Comparison of ENCODE assay signal across 27 cellular contexts in the genomic region with DNA sequence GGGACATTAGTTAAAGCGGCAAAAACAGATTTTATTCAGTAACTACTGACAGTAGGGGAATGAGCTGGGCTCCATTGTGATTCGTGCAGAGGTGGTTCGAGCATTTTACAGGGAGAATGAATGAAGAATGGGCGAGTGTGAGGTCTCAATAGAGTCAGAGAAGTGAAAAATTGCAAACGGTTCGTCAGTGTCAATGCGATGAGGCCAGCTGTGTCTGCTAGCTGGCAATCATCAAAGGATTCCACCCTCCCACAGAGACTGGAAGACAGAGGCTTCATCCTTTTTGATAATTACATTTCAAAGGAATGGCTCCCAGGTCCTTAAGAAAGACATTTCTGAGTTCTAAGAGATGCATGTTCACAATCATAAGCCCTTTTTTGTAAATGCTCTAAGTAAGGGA. TPM values are rescaled to one million over a fixed set of nuclear protein-coding genes. Genes with fewer than 3 reads are reported as not detected.
"Had no signal": no experiment of that assay in that cellular context is flagged by ENCODE, and none has a peak within 500 bp of the region (broad histone marks: within the 10 kb centered on the region; RNA-seq: fewer than 3 reads in every experiment).

No MANE protein-coding gene starts in this region.

- DNase-seq: activated gamma-delta T cell treated with Interleukin-2 at 50 U/mL for 16 hours; activated T-cell treated with anti-CD3 and anti-CD28 coated beads, Interleukin-2, amount 50 U/mL, for 1 hour; adrenal gland; effector memory CD8-positive, alpha-beta T cell; glutamatergic neuron; hippocampal formation; kidney glomerular epithelial cell; left lung; naive thymus-derived CD8-positive, alpha-beta T cell; occipital lobe; spleen; stimulated activated CD4-positive, alpha-beta T cell treated with anti-CD3 and anti-CD28 coated beads, Interleukin-4, amount 100 ng/mL, for 1 hour; stimulated activated naive CD4-positive, alpha-beta T cell; T1000; upper lobe of left lung had no signal

- ATAC-seq: effector memory CD8-positive, alpha-beta T cell; left lung; naive thymus-derived CD8-positive, alpha-beta T cell; WTC11 had no signal

- H3K9me3 ChIP-seq: adrenal gland, breast epithelium, esophagus muscularis mucosa, left lung, spleen, thoracic aorta, upper lobe of left lung had no signal

- H3K27me3 ChIP-seq: adrenal gland, breast epithelium, left lung, upper lobe of left lung had no signal

- H3K4me3 Mint-ChIP-seq: activated naive CD8-positive, alpha-beta T cell; central memory CD8-positive, alpha-beta T cell; effector memory CD8-positive, alpha-beta T cell; naive thymus-derived CD8-positive, alpha-beta T cell; WTC11 had no signal

- FAIRE-seq: astrocyte, colon, frontal cortex had no signal

- H3K4me1 Mint-ChIP-seq: central memory CD8-positive, alpha-beta T cell had no signal

- H3K9me3 Mint-ChIP-seq: central memory CD8-positive, alpha-beta T cell; effector memory CD8-positive, alpha-beta T cell; naive thymus-derived CD8-positive, alpha-beta T cell had no signal

- H3K36me3 ChIP-seq: adrenal gland, breast epithelium, esophagus muscularis mucosa, left lung, spleen, thoracic aorta, upper lobe of left lung had no signal

- H3K27ac ChIP-seq: adrenal gland, breast epithelium, esophagus muscularis mucosa, left lung, spleen, thoracic aorta, upper lobe of left lung had no signal

- H3K36me3 Mint-ChIP-seq: activated naive CD8-positive, alpha-beta T cell; naive thymus-derived CD8-positive, alpha-beta T cell; WTC11 had no signal

- H3K4me1 ChIP-seq: adrenal gland, breast epithelium, esophagus muscularis mucosa, left lung, spleen, upper lobe of left lung had no signal

- H3K4me3 ChIP-seq: adrenal gland, breast epithelium, esophagus muscularis mucosa, left lung, lung, spleen, thoracic aorta, upper lobe of left lung had no signal

- H3K27ac Mint-ChIP-seq: activated naive CD8-positive, alpha-beta T cell; effector memory CD8-positive, alpha-beta T cell; naive thymus-derived CD8-positive, alpha-beta T cell; WTC11 had no signal

RNA-seq across cellular contexts. Expression of a gene that starts 17.4 kb away (rescaled TPM):
- total RNA-seq: adrenal gland; astrocyte; breast epithelium; dermis microvascular lymphatic vessel endothelial cell; esophagus muscularis mucosa; frontal cortex; left lung; lung; naive thymus-derived CD8-positive, alpha-beta T cell; occipital lobe; spleen; T-helper 1 cell treated with Interleukin-12 subunit alpha and Interleukin-12 subunit beta and Interleukin-4 antibody, amounts not matched to agents 30 ng/mL and 1 ng/mL, for 36 hours; thoracic aorta; upper lobe of left lung; WTC11 had no signal
- polyA plus RNA-seq: adrenal gland; lung; naive thymus-derived CD8-positive, alpha-beta T cell; spleen had no signal

RNA-seq across cellular contexts. Expression of a gene that starts 25.4 kb away (rescaled TPM):
- total RNA-seq: adrenal gland; astrocyte; breast epithelium; dermis microvascular lymphatic vessel endothelial cell; esophagus muscularis mucosa; frontal cortex; left lung; lung; naive thymus-derived CD8-positive, alpha-beta T cell; occipital lobe; spleen; T-helper 1 cell treated with Interleukin-12 subunit alpha and Interleukin-12 subunit beta and Interleukin-4 antibody, amounts not matched to agents 30 ng/mL and 1 ng/mL, for 36 hours; thoracic aorta; upper lobe of left lung; WTC11 had no signal
- polyA plus RNA-seq: adrenal gland; lung; naive thymus-derived CD8-positive, alpha-beta T cell; spleen had no signal

RNA-seq across cellular contexts. Expression of a gene that starts 55.6 kb away (rescaled TPM):
- total RNA-seq: adrenal gland; astrocyte; breast epithelium; dermis microvascular lymphatic vessel endothelial cell; esophagus muscularis mucosa; frontal cortex; left lung; lung; naive thymus-derived CD8-positive, alpha-beta T cell; occipital lobe; spleen; T-helper 1 cell treated with Interleukin-12 subunit alpha and Interleukin-12 subunit beta and Interleukin-4 antibody, amounts not matched to agents 30 ng/mL and 1 ng/mL, for 36 hours; thoracic aorta; upper lobe of left lung; WTC11 had no signal
- polyA plus RNA-seq: adrenal gland; lung; naive thymus-derived CD8-positive, alpha-beta T cell; spleen had no signal
